8 cellular contexts compared by ENCODE assay signal in the genomic region with DNA sequence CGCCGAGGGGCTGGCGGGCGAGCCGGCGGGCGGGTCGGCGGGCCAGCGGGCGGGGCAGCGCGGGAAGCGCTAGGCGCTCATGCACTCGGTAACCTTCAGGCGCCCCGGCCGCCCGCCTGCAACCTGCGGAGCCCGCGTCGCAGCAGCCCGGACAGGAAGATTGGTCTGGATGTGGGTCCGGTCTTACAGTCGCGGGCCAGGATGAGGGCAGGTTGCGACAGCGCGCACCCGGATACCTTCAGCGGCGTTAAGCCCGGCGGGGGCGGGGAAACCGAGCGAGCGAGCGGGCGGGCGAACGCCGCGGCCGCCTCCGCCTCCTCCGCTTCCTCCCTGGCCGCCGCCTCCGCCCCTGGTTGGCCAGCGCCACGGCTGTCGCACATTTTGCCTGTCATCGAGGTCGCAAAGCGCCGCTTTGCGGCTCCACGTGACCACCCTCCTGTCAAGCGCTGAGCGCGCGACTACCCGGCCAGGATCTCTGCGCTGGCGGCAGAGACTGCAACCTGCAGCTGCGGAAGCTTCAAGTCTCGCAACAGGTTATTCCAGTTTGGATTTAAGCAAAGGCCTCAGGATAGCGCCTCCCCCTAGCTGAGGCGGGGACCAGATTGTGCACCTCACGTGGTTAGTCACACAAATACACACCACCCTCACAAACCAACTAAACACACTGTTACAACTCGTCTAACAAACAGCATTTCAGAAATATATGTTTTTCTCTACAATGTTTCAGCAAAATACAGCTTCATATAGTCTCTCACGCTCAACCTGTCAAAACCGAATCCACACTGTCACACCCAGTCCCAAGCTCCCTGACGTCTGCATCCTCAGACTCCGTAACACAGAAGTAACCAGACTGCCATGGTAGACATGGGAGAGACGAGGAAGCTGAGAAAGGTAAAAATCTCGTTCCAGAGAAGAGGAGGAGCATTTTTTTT. TPM values are rescaled to one million over a fixed set of nuclear protein-coding genes. Genes with fewer than 3 reads are reported as not detected.
DNase-seq lines count a peak whose midpoint lies in the region; ATAC-seq and TF ChIP-seq lines count a peak whose summit lies in the region.

A gene (minus strand): TSS at position 355 of the 932 bp plus-strand sequence. CDS start 456 bp downstream, outside the sequence.

- H3K9ac ChIP-seq in PC-3 (ENCODE audit: low read length): peak within 1 kb of the TSS; percentile 80
- peak within 1 kb of the TSS; percentile 69 for H3K9ac ChIP-seq in muscle layer of colon (ENCODE audit: low read length)

- CTCF ChIA-PET in PC-3 (lab: Charles Lee): interaction anchor here (1.0 to 1.1 kb wide), 3 partner anchors 11 to 186 kb away, joined by 3 to 5 read pairs (median 4); no protein-coding TSS in a partner anchor

- H3K4me1 ChIP-seq in PC-3 (ENCODE audit: insufficient read depth, low read length) (peaks cover 7% of the 10 kb centered on the region; the same call in 1 of the 2 replicates), muscle layer of colon (ENCODE audit: insufficient read depth, low read length) (peaks cover 6% of the 10 kb centered on the region)

- H3K4me3 ChIP-seq in PC-3 (ENCODE audit: low read length) (peak within 1 kb of the TSS; percentile 97), muscle layer of colon (ENCODE audit: low read depth in 1 of 2, low read length in 2 of 2) (peak within 1 kb of the TSS; percentile 53 to 84)

- DNase-seq in DMS53 (lab: John Stamatoyannopoulos, UW) (peak; percentile 100), PC-3 (peak; percentile 99)
- peak; percentile 95 for DNase-seq in activated T-cell treated with anti-CD3 and anti-CD28 coated beads, Interleukin-2, amount 50 U/mL, for 4 hours
- peak; percentile 92 for DNase-seq in stimulated activated CD8-positive, alpha-beta memory T cell treated with anti-CD3 and anti-CD28 coated beads, Interleukin-7, amount 100 ng/mL, for 24 hours (ENCODE audit: low read depth)

- no peaks in the 10 kb centered on the region for H3K27me3 Mint-ChIP-seq in IgD-negative memory B cell
- no peaks in the 10 kb centered on the region for H3K27me3 Mint-ChIP-seq in activated T-cell treated with anti-CD3 and anti-CD28 coated beads, Interleukin-2, amount 50 U/mL, for 4 hours (ENCODE audit: low read depth)

- H3K27me3 ChIP-seq in PC-3 (ENCODE audit: low read length) (no peaks in the 10 kb centered on the region), muscle layer of colon (ENCODE audit: control insufficient read depth in 1 of 2, insufficient read depth in 2 of 2, low read length in 2 of 2) (no peaks in the 10 kb centered on the region)

- H3K9me2 ChIP-seq in PC-3 (replicated peaks; ENCODE audit: low read length): no peaks in the 10 kb centered on the region

- H3K36me3 ChIP-seq in PC-3 (ENCODE audit: low read depth, low read length): 0 out of 2 replicates have a peak, but pooled peaks cover 2% of the 10 kb centered on the region
- no peaks in the 10 kb centered on the region for H3K36me3 ChIP-seq in muscle layer of colon (ENCODE audit: insufficient read depth, low read length)

- peaks cover 45% of the 10 kb centered on the region for H3K79me2 ChIP-seq in PC-3 (ENCODE audit: low read length)

- H3F3A ChIP-seq in PC-3 (ENCODE audit: low read length, unreplicated experiment): peaks cover 4% of the 10 kb centered on the region

- peak within 1 kb of the TSS; percentile 81 for H3K27ac ChIP-seq in PC-3 (ENCODE audit: low read length)
- H3K27ac ChIP-seq in muscle layer of colon (ENCODE audit: low read depth, low read length): peak within 1 kb of the TSS; percentile 31

- peak within 1 kb of the TSS; percentile 97 for H2AFZ ChIP-seq in PC-3 (ENCODE audit: low read length)

- no peaks in the 10 kb centered on the region for H3K9me3 Mint-ChIP-seq in IgD-negative memory B cell
- no peaks in the 10 kb centered on the region for H3K9me3 Mint-ChIP-seq in activated T-cell treated with anti-CD3 and anti-CD28 coated beads, Interleukin-2, amount 50 U/mL, for 4 hours

- H3K36me3 Mint-ChIP-seq in IgD-negative memory B cell: no peaks in the 10 kb centered on the region
- H3K36me3 Mint-ChIP-seq in activated T-cell treated with anti-CD3 and anti-CD28 coated beads, Interleukin-2, amount 50 U/mL, for 4 hours (ENCODE audit: insufficient read depth): no peaks in the 10 kb centered on the region

- intact Hi-C loops in PC-3 (cut with micrococcal nuclease): loop anchor here (1.0 to 10.0 kb wide), 4 partner anchors 10 to 183 kb away; a partner anchor contains a TSS

- POLR2A ChIA-PET in PC-3 (lab: Charles Lee; ENCODE audit: unreplicated experiment): interaction anchor here (0.6 kb wide), 1 partner anchor 549 kb away, joined by 3 read pairs; no protein-coding TSS in a partner anchor

- peak; percentile 49 for TF ChIP-seq CTCF in PC-3 (conservative IDR thresholded peaks at IDR 0.05; ENCODE audit: low read depth, low read length)

- peaks cover 11% of the 10 kb centered on the region for H4K20me1 ChIP-seq in PC-3 (ENCODE audit: low read length)

- H3K4me2 ChIP-seq in PC-3 (ENCODE audit: low read length): peak within 1 kb of the TSS; percentile 100

- no peaks in the 10 kb centered on the region for H3K9me3 ChIP-seq in PC-3 (ENCODE audit: low read length)
- no peaks in the 10 kb centered on the region for H3K9me3 ChIP-seq in muscle layer of colon (ENCODE audit: low read length)

- peaks cover 17 to 25% (median 20%) of the 10 kb centered on the region in 3 donors for H3K4me1 Mint-ChIP-seq in IgD-negative memory B cell
- peaks cover 21% of the 10 kb centered on the region for H3K4me1 Mint-ChIP-seq in activated T-cell treated with anti-CD3 and anti-CD28 coated beads, Interleukin-2, amount 50 U/mL, for 4 hours (ENCODE audit: low read depth)

- H3K27ac Mint-ChIP-seq in IgD-negative memory B cell: peak within 1 kb of the TSS; percentile 63 to 98 (median 90)

- peak within 1 kb of the TSS; percentile 88 to 96 (median 92) for H3K4me3 Mint-ChIP-seq in IgD-negative memory B cell
- H3K4me3 Mint-ChIP-seq in activated T-cell treated with anti-CD3 and anti-CD28 coated beads, Interleukin-2, amount 50 U/mL, for 4 hours: peak within 1 kb of the TSS; percentile 89

- peak; percentile 83 for ATAC-seq in GM21529 (IDR thresholded peaks at IDR 0.05; ENCODE audit: unreplicated experiment)
- ATAC-seq in PC-3: peak; percentile 84
- ATAC-seq in activated T-cell treated with anti-CD3 and anti-CD28 coated beads, Interleukin-2, amount 50 U/mL, for 4 hours: peak; percentile 91 to 92
- ATAC-seq in esophagus mucosa: peak; percentile 99

- BruUV-seq in PC-3 (replicated peaks; lab: Mats Ljungman, UMichigan): TSS peak; percentile 97

RNA-seq across cellular contexts. Expression of the gene that starts here (rescaled TPM):
- polyA plus RNA-seq in IgD-negative memory B cell: 26.3 TPM
- total RNA-seq in PC-3 (2014; rRNA removed) (12.7 and 14.7 TPM in 2 replicates), esophagus mucosa (47.5 TPM)
- total RNA-seq in activated T-cell treated with anti-CD3 and anti-CD28 coated beads, Interleukin-2, amount 50 U/mL, for 4 hours: 10 to 100 TPM; 59.8 to 64.2 (median 60.1) TPM

Comparison
In these comparisons a context has a peak if more than half of its experiments do, and no peak if none do; other contexts are left out.
1. Peak in every context shown above with its lines: DNase-seq, ATAC-seq, H3K4me3 ChIP-seq and H3K27ac ChIP-seq.